ENCODE assay signal across 15 cellular contexts in the genomic region with DNA sequence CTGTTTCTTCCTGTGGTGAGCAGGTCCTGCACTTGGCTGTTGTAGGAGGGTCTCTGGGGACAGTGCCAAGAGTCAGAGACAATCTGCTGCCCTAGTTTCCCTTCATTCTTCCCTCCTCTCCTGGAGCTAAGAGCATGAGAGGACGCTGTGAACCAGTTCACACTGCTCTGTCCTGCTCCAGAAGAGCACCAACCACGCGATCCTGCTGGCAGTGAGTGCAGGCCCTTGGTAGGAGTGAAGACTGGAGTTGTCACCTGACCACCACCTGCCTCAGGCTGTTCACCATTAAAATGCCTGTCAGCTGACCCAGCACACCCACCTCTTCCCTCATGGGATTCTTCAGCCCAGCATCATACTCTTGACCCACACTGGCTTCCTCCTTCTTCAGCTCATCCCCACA.
"Had no signal": no experiment of that assay in that cellular context is flagged by ENCODE, and none has a peak within 500 bp of the region (broad histone marks: within the 10 kb centered on the region; RNA-seq: fewer than 3 reads in every experiment).

No MANE protein-coding gene starts in this region.

- H3K4me3 ChIP-seq: coronary artery, hepatocyte, lung had no signal

- H3K27ac ChIP-seq: coronary artery, hepatocyte had no signal

- DNase-seq: activated CD4-positive, alpha-beta T cell treated with anti-CD3 and anti-CD28 coated beads for 1 hour; activated CD4-positive, alpha-beta T cell treated with anti-CD3 and anti-CD28 coated beads, Interleukin-2, amount 50 U/mL, for 48 hours; activated CD8-positive, alpha-beta memory T cell treated with anti-CD3 and anti-CD28 coated beads, Interleukin-2, amount 50 U/mL, for 4 hours; activated naive CD4-positive, alpha-beta T cell; caudate nucleus; effector memory CD8-positive, alpha-beta T cell; erythroblast; kidney glomerular epithelial cell; naive thymus-derived CD4-positive, alpha-beta T cell; stimulated activated CD4-positive, alpha-beta T cell treated with anti-CD3 and anti-CD28 coated beads, Interleukin-4, amount 100 ng/mL, for 1 hour; stimulated activated CD8-positive, alpha-beta memory T cell treated with anti-CD3 and anti-CD28 coated beads, Interleukin-4, amount 100 ng/mL, for 48 hours; T1000 had no signal

- ATAC-seq: effector memory CD8-positive, alpha-beta T cell; naive thymus-derived CD4-positive, alpha-beta T cell had no signal
